2 cellular contexts compared by ENCODE assay signal in the genomic region with DNA sequence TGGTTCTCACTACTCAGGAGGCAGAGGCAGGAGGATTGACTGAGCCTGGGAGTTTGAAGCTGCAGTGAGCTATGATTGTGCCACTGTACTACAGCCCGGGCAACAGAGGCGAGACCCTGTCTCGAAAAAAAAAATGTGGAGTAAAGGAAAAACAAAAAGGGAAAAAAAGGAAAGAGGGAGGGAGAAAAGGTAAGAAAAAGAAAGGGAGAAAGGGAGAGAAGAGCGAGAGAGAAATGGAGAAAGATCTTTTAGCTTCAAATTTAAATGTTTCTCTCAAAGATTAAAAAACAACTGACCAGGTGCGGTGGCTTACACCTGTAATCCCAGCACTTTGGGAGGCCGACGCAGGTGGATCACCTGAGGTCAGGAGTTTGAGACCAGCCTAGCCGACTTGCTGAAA.
TF ChIP-seq lines count a peak whose summit lies in the region.

No MANE protein-coding gene starts in this region.

TF ChIP-seq in HEK293T, 16 proteins besides CTCF, POLR2A, EP300 and RAD21:
- TF ChIP-seq ARNT (IDR thresholded peaks at IDR 0.05) (no peak), FOXA1 (IDR thresholded peaks at IDR 0.05) (no peak), TARDBP (IDR thresholded peaks at IDR 0.05) (no peak), PKNOX1 (IDR thresholded peaks at IDR 0.05) (no peak), FOXK2 (IDR thresholded peaks at IDR 0.05) (no peak), FOXM1 (IDR thresholded peaks at IDR 0.05; ENCODE audit: borderline replicate concordance) (no peak), ZNF384 (IDR thresholded peaks at IDR 0.05) (no peak), LEF1 (IDR thresholded peaks at IDR 0.05; ENCODE audit: borderline replicate concordance) (no peak), HDGF (IDR thresholded peaks at IDR 0.05; ENCODE audit: borderline replicate concordance) (no peak)

TF ChIP-seq in HepG2, 621 proteins besides CTCF, POLR2A, EP300 and RAD21:
- no peak for TF ChIP-seq AGO2 (optimal IDR thresholded peaks at IDR 0.05; ENCODE audit: low read depth, low read length)
- no peak for TF ChIP-seq RFXANK (CRISPR knock-in tag; IDR thresholded peaks at IDR 0.05)
- TF ChIP-seq ZNF124 (CRISPR knock-in tag; IDR thresholded peaks at IDR 0.05) = no peak
- TF ChIP-seq NAIF1 (CRISPR knock-in tag; IDR thresholded peaks at IDR 0.05; ENCODE audit: borderline replicate concordance) = no peak
- TF ChIP-seq, protein P1, sequence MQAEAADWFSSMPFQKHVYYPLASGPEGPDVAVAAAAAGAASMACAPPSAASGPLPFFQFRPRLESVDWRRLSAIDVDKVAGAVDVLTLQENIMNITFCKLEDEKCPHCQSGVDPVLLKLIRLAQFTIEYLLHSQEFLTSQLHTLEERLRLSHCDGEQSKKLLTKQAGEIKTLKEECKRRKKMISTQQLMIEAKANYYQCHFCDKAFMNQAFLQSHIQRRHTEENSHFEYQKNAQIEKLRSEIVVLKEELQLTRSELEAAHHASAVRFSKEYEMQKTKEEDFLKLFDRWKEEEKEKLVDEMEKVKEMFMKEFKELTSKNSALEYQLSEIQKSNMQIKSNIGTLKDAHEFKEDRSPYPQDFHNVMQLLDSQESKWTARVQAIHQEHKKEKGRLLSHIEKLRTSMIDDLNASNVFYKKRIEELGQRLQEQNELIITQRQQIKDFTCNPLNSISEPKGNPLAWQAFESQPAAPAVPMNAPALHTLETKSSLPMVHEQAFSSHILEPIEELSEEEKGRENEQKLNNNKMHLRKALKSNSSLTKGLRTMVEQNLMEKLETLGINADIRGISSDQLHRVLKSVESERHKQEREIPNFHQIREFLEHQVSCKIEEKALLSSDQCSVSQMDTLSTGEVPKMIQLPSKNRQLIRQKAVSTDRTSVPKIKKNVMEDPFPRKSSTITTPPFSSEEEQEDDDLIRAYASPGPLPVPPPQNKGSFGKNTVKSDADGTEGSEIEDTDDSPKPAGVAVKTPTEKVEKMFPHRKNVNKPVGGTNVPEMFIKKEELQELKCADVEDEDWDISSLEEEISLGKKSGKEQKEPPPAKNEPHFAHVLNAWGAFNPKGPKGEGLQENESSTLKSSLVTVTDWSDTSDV (CRISPR knock-in tag; IDR thresholded peaks at IDR 0.05) = no peak
- TF ChIP-seq, protein P2, sequence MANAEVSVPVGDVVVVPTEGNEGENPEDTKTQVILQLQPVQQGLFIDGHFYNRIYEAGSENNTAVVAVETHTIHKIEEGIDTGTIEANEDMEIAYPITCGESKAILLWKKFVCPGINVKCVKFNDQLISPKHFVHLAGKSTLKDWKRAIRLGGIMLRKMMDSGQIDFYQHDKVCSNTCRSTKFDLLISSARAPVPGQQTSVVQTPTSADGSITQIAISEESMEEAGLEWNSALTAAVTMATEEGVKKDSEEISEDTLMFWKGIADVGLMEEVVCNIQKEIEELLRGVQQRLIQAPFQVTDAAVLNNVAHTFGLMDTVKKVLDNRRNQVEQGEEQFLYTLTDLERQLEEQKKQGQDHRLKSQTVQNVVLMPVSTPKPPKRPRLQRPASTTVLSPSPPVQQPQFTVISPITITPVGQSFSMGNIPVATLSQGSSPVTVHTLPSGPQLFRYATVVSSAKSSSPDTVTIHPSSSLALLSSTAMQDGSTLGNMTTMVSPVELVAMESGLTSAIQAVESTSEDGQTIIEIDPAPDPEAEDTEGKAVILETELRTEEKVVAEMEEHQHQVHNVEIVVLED (CRISPR knock-in tag; IDR thresholded peaks at IDR 0.05; ENCODE audit: borderline replicate concordance) = no peak
- no peak for TF ChIP-seq EHMT2 (IDR thresholded peaks at IDR 0.05; ENCODE audit: borderline replicate concordance, low read depth, low read length)
- no peak for TF ChIP-seq POLR2AphosphoS5 (IDR thresholded peaks at IDR 0.05; ENCODE audit: low read depth, low read length)
- TF ChIP-seq, protein P3, sequence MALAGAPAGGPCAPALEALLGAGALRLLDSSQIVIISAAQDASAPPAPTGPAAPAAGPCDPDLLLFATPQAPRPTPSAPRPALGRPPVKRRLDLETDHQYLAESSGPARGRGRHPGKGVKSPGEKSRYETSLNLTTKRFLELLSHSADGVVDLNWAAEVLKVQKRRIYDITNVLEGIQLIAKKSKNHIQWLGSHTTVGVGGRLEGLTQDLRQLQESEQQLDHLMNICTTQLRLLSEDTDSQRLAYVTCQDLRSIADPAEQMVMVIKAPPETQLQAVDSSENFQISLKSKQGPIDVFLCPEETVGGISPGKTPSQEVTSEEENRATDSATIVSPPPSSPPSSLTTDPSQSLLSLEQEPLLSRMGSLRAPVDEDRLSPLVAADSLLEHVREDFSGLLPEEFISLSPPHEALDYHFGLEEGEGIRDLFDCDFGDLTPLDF (CRISPR knock-in tag; IDR thresholded peaks at IDR 0.05) = no peak
- no peak for TF ChIP-seq RARA (CRISPR knock-in tag; IDR thresholded peaks at IDR 0.05)
- TF ChIP-seq ZNF121 (CRISPR knock-in tag; IDR thresholded peaks at IDR 0.05) = no peak
- no peak for TF ChIP-seq ZNF556 (CRISPR knock-in tag; IDR thresholded peaks at IDR 0.05; ENCODE audit: borderline replicate concordance)
- TF ChIP-seq JUNB (CRISPR knock-in tag; IDR thresholded peaks at IDR 0.05; ENCODE audit: borderline replicate concordance) = no peak
